In genomic region chr10:133277277-133277992, GRCh38 we compare ENCODE assay signal across 10 cellular contexts. TPM values are rescaled to one million over a fixed set of nuclear protein-coding genes. Genes with fewer than 3 reads are reported as not detected.
DNase-seq lines count a peak whose midpoint lies in the region; ATAC-seq and TF ChIP-seq lines count a peak whose summit lies in the region.
"Had no signal": no experiment of that assay in that cellular context is flagged by ENCODE, and none has a peak within 500 bp of the region (broad histone marks: within the 10 kb centered on the region; RNA-seq: fewer than 3 reads in every experiment).

No MANE protein-coding gene starts in this region.

- POLR2A ChIA-PET in activated CD4-positive, alpha-beta memory T cell treated with anti-CD3 and anti-CD28 coated beads for 36 hours (lab: Charles Lee): interaction anchor here (0.6 to 5.1 kb wide), 4 partner anchors 14 to 94 kb away, joined by 4 to 61 read pairs (median 5); no protein-coding TSS in a partner anchor

- no peak for DNase-seq in stimulated activated naive CD8-positive, alpha-beta T cell treated with anti-CD3 and anti-CD28 coated beads, Interleukin-15, amount 100 ng/mL, for 72 hours
- DNase-seq in stimulated activated naive CD8-positive, alpha-beta T cell treated with anti-CD3 and anti-CD28 coated beads, Interleukin-15, Interleukin-2, amounts not matched to agents 100 U/mL and 50 U/mL, for 24 hours: no peak
- DNase-seq in activated CD4-positive, alpha-beta memory T cell treated with anti-CD3 and anti-CD28 coated beads for 36 hours: no peak
- DNase-seq in right lobe of liver (peak; percentile 34 to 64 (median 58)), GM19240 (ENCODE audit: insufficient read length, low spot score) (no peak), NCI-H2196 treated with DMSO at 0.1 percent for 48 hours (lab: John Stamatoyannopoulos, UW; ENCODE audit: unreplicated experiment) (no peak)
- no peak for DNase-seq in stimulated activated naive CD4-positive, alpha-beta T cell treated with Interleukin-2 at 50 U/mL for 16 hours (lab: John Stamatoyannopoulos, UW)
- DNase-seq in stimulated activated CD4-positive, alpha-beta T cell treated with anti-CD3 and anti-CD28 coated beads, Interleukin-4, amount 100 ng/mL, for 24 hours: no peak
- DNase-seq: NCI-H1417 treated with DMSO at 0.1 percent for 48 hours had no signal

- no peak overlapping the region for H3K4me3 ChIP-seq in right lobe of liver
- H3K4me3 ChIP-seq: mucosa of descending colon had no signal

- WGBS in right lobe of liver (ENCODE audit: insufficient coverage, low coverage, low lambda C conversion rate, missing lambda C conversion rate): 45% methylated on average over 6 of the region's 25 CpGs

- H3K4me1 Mint-ChIP-seq in stimulated activated naive CD8-positive, alpha-beta T cell treated with anti-CD3 and anti-CD28 coated beads, Interleukin-15, amount 100 ng/mL, for 72 hours: peaks cover 46% of the 10 kb centered on the region
- H3K4me1 Mint-ChIP-seq in activated CD4-positive, alpha-beta memory T cell treated with anti-CD3 and anti-CD28 coated beads for 36 hours (ENCODE audit: low read depth): peaks cover 28% of the 10 kb centered on the region

- H3K4me3 Mint-ChIP-seq in stimulated activated naive CD8-positive, alpha-beta T cell treated with anti-CD3 and anti-CD28 coated beads, Interleukin-15, amount 100 ng/mL, for 72 hours: peak overlapping the region; percentile 16 to 68
- peak overlapping the region; percentile 20 for H3K4me3 Mint-ChIP-seq in activated CD4-positive, alpha-beta memory T cell treated with anti-CD3 and anti-CD28 coated beads for 36 hours

- H3K36me3 ChIP-seq in right lobe of liver: peaks cover 0 to 22% (median 5%) of the 10 kb centered on the region in 4 donors

- H3K9me3 ChIP-seq in right lobe of liver: no peaks in the 10 kb centered on the region
- H3K9me3 ChIP-seq: mucosa of descending colon had no signal

- H3K27ac ChIP-seq in right lobe of liver: peak overlapping the region in 1 of 3 donors; percentile 82

- H3K4me1 ChIP-seq in right lobe of liver: peaks cover 0 to 23% (median 8%) of the 10 kb centered on the region in 4 donors

- no peaks in the 10 kb centered on the region for H3K9me3 Mint-ChIP-seq in stimulated activated naive CD8-positive, alpha-beta T cell treated with anti-CD3 and anti-CD28 coated beads, Interleukin-15, amount 100 ng/mL, for 72 hours
- no peaks in the 10 kb centered on the region for H3K9me3 Mint-ChIP-seq in activated CD4-positive, alpha-beta memory T cell treated with anti-CD3 and anti-CD28 coated beads for 36 hours

- H3K27ac Mint-ChIP-seq in stimulated activated naive CD8-positive, alpha-beta T cell treated with anti-CD3 and anti-CD28 coated beads, Interleukin-15, amount 100 ng/mL, for 72 hours: peak overlapping the region in 1 of 2 donors; percentile 12
- no peak overlapping the region for H3K27ac Mint-ChIP-seq in activated CD4-positive, alpha-beta memory T cell treated with anti-CD3 and anti-CD28 coated beads for 36 hours

- peaks cover 19% of the 10 kb centered on the region for H3K36me3 Mint-ChIP-seq in activated CD4-positive, alpha-beta memory T cell treated with anti-CD3 and anti-CD28 coated beads for 36 hours

- no peaks in the 10 kb centered on the region for H3K27me3 Mint-ChIP-seq in stimulated activated naive CD8-positive, alpha-beta T cell treated with anti-CD3 and anti-CD28 coated beads, Interleukin-15, amount 100 ng/mL, for 72 hours
- H3K27me3 Mint-ChIP-seq in activated CD4-positive, alpha-beta memory T cell treated with anti-CD3 and anti-CD28 coated beads for 36 hours: no peaks in the 10 kb centered on the region

- TF ChIP-seq POLR2A in right lobe of liver (IDR thresholded peaks at IDR 0.05): no peak

- H3K27me3 ChIP-seq in right lobe of liver: no peaks in the 10 kb centered on the region

- no peak for ATAC-seq in stimulated activated naive CD8-positive, alpha-beta T cell treated with anti-CD3 and anti-CD28 coated beads, Interleukin-15, amount 100 ng/mL, for 72 hours
- no peak for ATAC-seq in stimulated activated naive CD8-positive, alpha-beta T cell treated with anti-CD3 and anti-CD28 coated beads, Interleukin-15, Interleukin-2, amounts not matched to agents 100 U/mL and 50 U/mL, for 24 hours
- peak in 2 of 4 donors; percentile 5 to 7 for ATAC-seq in right lobe of liver

- CTCF ChIA-PET in activated CD4-positive, alpha-beta memory T cell treated with anti-CD3 and anti-CD28 coated beads for 36 hours (lab: Charles Lee): interaction anchor here (1.1 to 3.6 kb wide), 3 partner anchors 18 to 134 kb away, joined by 3 to 16 read pairs (median 5); no protein-coding TSS in a partner anchor

- TF ChIP-seq CTCF in right lobe of liver (IDR thresholded peaks at IDR 0.05): no peak

- intact Hi-C loops in activated CD4-positive, alpha-beta memory T cell treated with anti-CD3 and anti-CD28 coated beads for 36 hours (cut with micrococcal nuclease): no loop called here
- intact Hi-C loops in right lobe of liver (cut with DNase I): no loop called here

RNA-seq across cellular contexts. Expression of gene ADAM8, which starts 0.8 kb away (rescaled TPM):
- total RNA-seq in activated CD4-positive, alpha-beta memory T cell treated with anti-CD3 and anti-CD28 coated beads for 36 hours: 100 to 1,000 TPM; 160 to 165 TPM
- total RNA-seq in right lobe of liver: 1 to 10 TPM; 2.6 to 8.8 (median 5.2) TPM

RNA-seq across cellular contexts. Expression of gene TUBGCP2, which starts 31.2 kb away (rescaled TPM):
- 10 to 100 TPM; 54.5 to 59.1 TPM for total RNA-seq in activated CD4-positive, alpha-beta memory T cell treated with anti-CD3 and anti-CD28 coated beads for 36 hours
- total RNA-seq in right lobe of liver: 10 to 100 TPM; 19.6 to 30.0 (median 25.6) TPM

RNA-seq across cellular contexts. Expression of gene ZNF511, which starts 31.3 kb away (rescaled TPM):
- total RNA-seq in activated CD4-positive, alpha-beta memory T cell treated with anti-CD3 and anti-CD28 coated beads for 36 hours: 10 to 100 TPM; 48.7 to 51.5 TPM
- 10 to 100 TPM; 17.4 to 30.2 (median 25.9) TPM for total RNA-seq in right lobe of liver

RNA-seq across cellular contexts. Expression of gene VENTX, which starts 39.8 kb away (rescaled TPM):
- total RNA-seq in activated CD4-positive, alpha-beta memory T cell treated with anti-CD3 and anti-CD28 coated beads for 36 hours: under 1 TPM; 0.07 to 0.12 TPM
- under 1 TPM; 0.09 to 0.38 (median 0.19) TPM for total RNA-seq in right lobe of liver

RNA-seq across cellular contexts. Expression of gene UTF1, which starts 47.4 kb away (rescaled TPM):
- not detected for total RNA-seq in activated CD4-positive, alpha-beta memory T cell treated with anti-CD3 and anti-CD28 coated beads for 36 hours
- total RNA-seq in right lobe of liver: not detected
- total RNA-seq: mucosa of descending colon had no signal

Comparison
In these comparisons a context has a peak if more than half of its experiments do, and no peak if none do; other contexts are left out.
1. DNase-seq: peak in right lobe of liver (3 of 3); none in stimulated activated naive CD8-positive, alpha-beta T cell treated with anti-CD3 and anti-CD28 coated beads, Interleukin-15, amount 100 ng/mL, for 72 hours (0 of 2), stimulated activated naive CD8-positive, alpha-beta T cell treated with anti-CD3 and anti-CD28 coated beads, Interleukin-15, Interleukin-2, amounts not matched to agents 100 U/mL and 50 U/mL, for 24 hours (single experiment), activated CD4-positive, alpha-beta memory T cell treated with anti-CD3 and anti-CD28 coated beads for 36 hours (single experiment), stimulated activated naive CD4-positive, alpha-beta T cell treated with Interleukin-2 at 50 U/mL for 16 hours (single experiment), stimulated activated CD4-positive, alpha-beta T cell treated with anti-CD3 and anti-CD28 coated beads, Interleukin-4, amount 100 ng/mL, for 24 hours (single experiment), GM19240 (single experiment) and NCI-H2196 treated with DMSO at 0.1 percent for 48 hours (single experiment).
2. RNA of gene ADAM8, which starts 0.8 kb away (total RNA-seq): 160 to 165 TPM in activated CD4-positive, alpha-beta memory T cell treated with anti-CD3 and anti-CD28 coated beads for 36 hours; 2.6 to 8.8 TPM in right lobe of liver; every median in the first group is over 10 times any median in the second.